ENCODE assay signal across 21 cellular contexts in genomic region chr4:31246856-31247255, GRCh38.
"Had no signal": no experiment of that assay in that cellular context is flagged by ENCODE, and none has a peak within 500 bp of the region (broad histone marks: within the 10 kb centered on the region; RNA-seq: fewer than 3 reads in every experiment).

No MANE protein-coding gene starts in this region.

- ATAC-seq: heart left ventricle, left colon had no signal

- H3K4me3 ChIP-seq: heart left ventricle, SK-N-MC, spleen, thoracic aorta, upper lobe of left lung had no signal

- DNase-seq: activated CD4-positive, alpha-beta memory T cell treated with anti-CD3 and anti-CD28 coated beads, Interleukin-2, amount 10 ng/mL, durations not matched to agents 7 days and 5 days; activated CD4-positive, alpha-beta T cell treated with anti-CD3 and anti-CD28 coated beads for 48 hours; activated effector memory CD4-positive, alpha-beta T cell treated with anti-CD3 and anti-CD28 coated beads, Interleukin-2, amount 50 U/mL, for 16 hours; activated naive CD4-positive, alpha-beta T cell treated with anti-CD3 and anti-CD28 coated beads, Interleukin-2, amount 10 ng/mL, durations not matched to agents 7 days and 5 days; aorta; cerebellar nuclear complex; cortex of kidney; heart left ventricle; islet precursor cell; left colon; mesendoderm; naive B cell; posterior cingulate gyrus; spleen; stimulated activated CD4-positive, alpha-beta T cell treated with anti-CD3 and anti-CD28 coated beads, Interleukin-4, amount 100 ng/mL, for 1 hour; stimulated activated naive CD4-positive, alpha-beta T cell; SW 1271; T-helper 2 cell; upper lobe of left lung had no signal
